10 cellular contexts compared by ENCODE assay signal in genomic region chr16:86565644-86566511, GRCh38. TPM values are rescaled to one million over a fixed set of nuclear protein-coding genes. Genes with fewer than 3 reads are reported as not detected.
DNase-seq lines count a peak whose midpoint lies in the region; ATAC-seq, FAIRE-seq and TF ChIP-seq lines count a peak whose summit lies in the region.
"Had no signal": no experiment of that assay in that cellular context is flagged by ENCODE, and none has a peak within 500 bp of the region (broad histone marks: within the 10 kb centered on the region; RNA-seq: fewer than 3 reads in every experiment).

No MANE protein-coding gene starts in this region.

- no peaks in the 10 kb centered on the region for H3K9me3 Mint-ChIP-seq in activated T-cell treated with anti-CD3 and anti-CD28 coated beads, Interleukin-2, amount 50 U/mL, for 72 hours

- no peak for DNase-seq in activated T-cell treated with anti-CD3 and anti-CD28 coated beads, Interleukin-2, amount 50 U/mL, for 72 hours
- DNase-seq in activated T-cell treated with anti-CD3 and anti-CD28 coated beads for 4 hours: no peak
- peak; percentile 70 for DNase-seq in astrocyte of the hippocampus (ENCODE audit: low read depth, low spot score)
- DNase-seq in keratinocyte (ENCODE audit: low read depth, low spot score): no peak
- no peak for DNase-seq in thoracic aorta (ENCODE audit: low spot score)
- DNase-seq in NCI-H1694 (lab: John Stamatoyannopoulos, UW): no peak

- no peak for ATAC-seq in activated T-cell treated with anti-CD3 and anti-CD28 coated beads, Interleukin-2, amount 50 U/mL, for 72 hours (replicated peaks in 1 of 2)
- ATAC-seq in thoracic aorta (ENCODE audit: insufficient number of reproducible peaks, low FRiP score, low read depth) (no peak), HG03342 (IDR thresholded peaks at IDR 0.05; ENCODE audit: unreplicated experiment) (no peak), HG03469 (IDR thresholded peaks at IDR 0.05; ENCODE audit: unreplicated experiment) (no peak)

- FAIRE-seq in keratinocyte (lab: Jason Lieb, UNC): no peak
- FAIRE-seq: colon had no signal

- peaks cover 63% of the 10 kb centered on the region for H3K27me3 Mint-ChIP-seq in activated T-cell treated with anti-CD3 and anti-CD28 coated beads, Interleukin-2, amount 50 U/mL, for 72 hours (ENCODE audit: low read depth)

- H3K4me1 Mint-ChIP-seq in activated T-cell treated with anti-CD3 and anti-CD28 coated beads, Interleukin-2, amount 50 U/mL, for 72 hours (ENCODE audit: low read depth): peaks cover 8% of the 10 kb centered on the region

- H3K27ac ChIP-seq in keratinocyte (ENCODE audit: control insufficient read depth, insufficient read depth, low read length): no peak overlapping the region
- H3K27ac ChIP-seq in thoracic aorta: peak overlapping the region; percentile 91 to 97

- no peak overlapping the region for H3K4me3 ChIP-seq in keratinocyte (ENCODE audit: control insufficient read depth in 2 of 3, extremely low read depth in 1 of 3, insufficient read depth in 2 of 3, low read depth in 1 of 3, low read length in 3 of 3)
- H3K4me3 ChIP-seq in thoracic aorta: peak overlapping the region; percentile 94

- H4K20me1 ChIP-seq in keratinocyte (ENCODE audit: control insufficient read depth, extremely low read depth, insufficient read depth, low read length): no peaks in the 10 kb centered on the region

- no peak for TF ChIP-seq CTCF in keratinocyte (optimal IDR thresholded peaks at IDR 0.05 in 1 of 3, IDR thresholded peaks at IDR 0.05 in 1 of 3, conservative IDR thresholded peaks at IDR 0.05 in 1 of 3; ENCODE audit: extremely low read depth in 1 of 3, insufficient read depth in 2 of 3, low read length in 3 of 3)
- no peak for TF ChIP-seq CTCF in thoracic aorta (IDR thresholded peaks at IDR 0.05)

- peaks cover 13% of the 10 kb centered on the region for H3K4me1 ChIP-seq in keratinocyte (ENCODE audit: control insufficient read depth, extremely low read depth, insufficient read depth, low read length)
- H3K4me1 ChIP-seq in thoracic aorta (ENCODE audit: control insufficient read depth in 1 of 2, low read depth in 2 of 2): no peaks in the 10 kb centered on the region

- H3K9me1 ChIP-seq in keratinocyte (ENCODE audit: control insufficient read depth, extremely low read depth, insufficient read depth, low read length): no peaks in the 10 kb centered on the region

- H3K9me3 ChIP-seq in keratinocyte (ENCODE audit: control insufficient read depth, low read depth, low read length) (no peaks in the 10 kb centered on the region), thoracic aorta (no peaks in the 10 kb centered on the region)
- H3K9me3 ChIP-seq: stomach had no signal

- H3K27ac Mint-ChIP-seq in activated T-cell treated with anti-CD3 and anti-CD28 coated beads, Interleukin-2, amount 50 U/mL, for 72 hours: peak overlapping the region; percentile 38

- dilution Hi-C loops in keratinocyte (cut with MboI; ENCODE audit: extremely low pct_ligation_motif_present, low sequenced_read_pairs): loop anchor here (25.0 kb wide), 1 partner anchor 696 kb away; no protein-coding TSS in a partner anchor

- H2AFZ ChIP-seq in keratinocyte (ENCODE audit: control insufficient read depth, low read length): no peak overlapping the region

- H3K4me2 ChIP-seq in keratinocyte (ENCODE audit: control insufficient read depth, extremely low read depth, insufficient read depth, low read depth, low read length): peak overlapping the region; percentile 48

- H3K36me3 Mint-ChIP-seq in activated T-cell treated with anti-CD3 and anti-CD28 coated beads, Interleukin-2, amount 50 U/mL, for 72 hours (ENCODE audit: insufficient read depth in 2 of 2): no peaks in the 10 kb centered on the region

- H3K4me3 Mint-ChIP-seq in activated T-cell treated with anti-CD3 and anti-CD28 coated beads, Interleukin-2, amount 50 U/mL, for 72 hours: peak overlapping the region in 1 of 2 donors; percentile 12

- H3K27me3 ChIP-seq in keratinocyte (ENCODE audit: control insufficient read depth, extremely low read depth, insufficient read depth, low read length) (peaks cover 74% of the 10 kb centered on the region), thoracic aorta (replicated peaks; ENCODE audit: insufficient read depth) (no peaks in the 10 kb centered on the region)

- no peak overlapping the region for H3K9ac ChIP-seq in keratinocyte (ENCODE audit: control insufficient read depth, extremely low read depth, insufficient read depth, low read length)

- H3K36me3 ChIP-seq in keratinocyte (ENCODE audit: control insufficient read depth in 2 of 2, extremely low read depth in 1 of 2, insufficient read depth in 2 of 2, low read length in 2 of 2) (no peaks in the 10 kb centered on the region), thoracic aorta (no peaks in the 10 kb centered on the region)
- H3K36me3 ChIP-seq: stomach had no signal

- no peaks in the 10 kb centered on the region for H3K79me2 ChIP-seq in keratinocyte (ENCODE audit: control insufficient read depth, insufficient read depth, low read length)

RNA-seq across cellular contexts. Expression of gene FOXC2, which starts 0.8 kb away (rescaled TPM):
- not detected for total RNA-seq in activated T-cell treated with anti-CD3 and anti-CD28 coated beads, Interleukin-2, amount 50 U/mL, for 72 hours
- polyA plus RNA-seq in keratinocyte: 0.02 TPM in 1 of 3 replicates, not detected in the others
- polyA plus RNA-seq in keratinocyte (2011; ENCODE audit: low read depth): not detected
- not detected in 2 replicates for polyA plus RNA-seq in keratinocyte (2011; cell fraction: cytosol; rRNA removed)
- polyA plus RNA-seq in keratinocyte (2011; cell fraction: nucleus; rRNA removed): 0.05 TPM in 1 of 2 replicates, not detected in the other
- polyA plus RNA-seq in keratinocyte (2012; ENCODE audit: low replicate concordance): 0.07 TPM in 1 of 2 replicates, not detected in the other
- polyA minus RNA-seq in keratinocyte: not detected in 3 replicates
- polyA minus RNA-seq in keratinocyte (2011; cell fraction: cytosol; rRNA and poly(A)+ RNA removed): not detected
- not detected in 2 replicates for polyA minus RNA-seq in keratinocyte (2011; cell fraction: nucleus; rRNA and poly(A)+ RNA removed)
- 10 to 100 TPM; 54.5 to 60.7 TPM for total RNA-seq in thoracic aorta

RNA-seq across cellular contexts. Expression of gene MTHFSD, which starts 10.8 kb away (rescaled TPM):
- total RNA-seq in activated T-cell treated with anti-CD3 and anti-CD28 coated beads, Interleukin-2, amount 50 U/mL, for 72 hours: 10 to 100 TPM; 21.2 to 22.4 TPM
- polyA plus RNA-seq in keratinocyte: 11.5 to 16.2 TPM (median 14.7 TPM) in 3 replicates
- polyA plus RNA-seq in keratinocyte (2011; ENCODE audit: low read depth): 6.9 TPM
- 6.7 and 7.5 TPM in 2 replicates for polyA plus RNA-seq in keratinocyte (2011; cell fraction: cytosol; rRNA removed)
- polyA plus RNA-seq in keratinocyte (2011; cell fraction: nucleus; rRNA removed): 56.3 and 57.2 TPM in 2 replicates
- 10.6 and 12.0 TPM in 2 replicates for polyA plus RNA-seq in keratinocyte (2012; ENCODE audit: low replicate concordance)
- 3.4 to 14.0 TPM (median 13.6 TPM) in 3 replicates for polyA minus RNA-seq in keratinocyte
- polyA minus RNA-seq in keratinocyte (2011; cell fraction: cytosol; rRNA and poly(A)+ RNA removed): 5.2 TPM
- polyA minus RNA-seq in keratinocyte (2011; cell fraction: nucleus; rRNA and poly(A)+ RNA removed): 17.8 and 25.4 TPM in 2 replicates
- 10 to 100 TPM; 25.0 to 30.8 TPM for total RNA-seq in thoracic aorta

RNA-seq across cellular contexts. Expression of gene FOXL1, which starts 12.5 kb away (rescaled TPM):
- total RNA-seq in activated T-cell treated with anti-CD3 and anti-CD28 coated beads, Interleukin-2, amount 50 U/mL, for 72 hours: under 1 TPM in 1 of 2 donors, not detected in 1; 0.07 TPM
- polyA plus RNA-seq in keratinocyte: 0.10 to 0.13 TPM (median 0.11 TPM) in 3 replicates
- 0.11 TPM for polyA plus RNA-seq in keratinocyte (2011; ENCODE audit: low read depth)
- polyA plus RNA-seq in keratinocyte (2011; cell fraction: cytosol; rRNA removed): 0.08 and 0.09 TPM in 2 replicates
- polyA plus RNA-seq in keratinocyte (2011; cell fraction: nucleus; rRNA removed): 0.13 and 0.15 TPM in 2 replicates
- polyA plus RNA-seq in keratinocyte (2012; ENCODE audit: low replicate concordance): 0.11 and 0.24 TPM in 2 replicates
- polyA minus RNA-seq in keratinocyte: 0.07 TPM in 1 of 3 replicates, not detected in the others
- polyA minus RNA-seq in keratinocyte (2011; cell fraction: cytosol; rRNA and poly(A)+ RNA removed): not detected
- 0.11 and 0.23 TPM in 2 replicates for polyA minus RNA-seq in keratinocyte (2011; cell fraction: nucleus; rRNA and poly(A)+ RNA removed)
- total RNA-seq in thoracic aorta: 10 to 100 TPM; 52.1 to 52.8 TPM

RNA-seq across cellular contexts. Expression of gene FOXF1, which starts 55.6 kb away (rescaled TPM):
- not detected for total RNA-seq in activated T-cell treated with anti-CD3 and anti-CD28 coated beads, Interleukin-2, amount 50 U/mL, for 72 hours
- not detected in 3 replicates for polyA plus RNA-seq in keratinocyte
- polyA plus RNA-seq in keratinocyte (2011; ENCODE audit: low read depth): not detected
- polyA plus RNA-seq in keratinocyte (2011; cell fraction: cytosol; rRNA removed): not detected in 2 replicates
- polyA plus RNA-seq in keratinocyte (2011; cell fraction: nucleus; rRNA removed): not detected in 2 replicates
- polyA plus RNA-seq in keratinocyte (2012; ENCODE audit: low replicate concordance): not detected in 2 replicates
- polyA minus RNA-seq in keratinocyte: not detected in 3 replicates
- polyA minus RNA-seq in keratinocyte (2011; cell fraction: cytosol; rRNA and poly(A)+ RNA removed): not detected
- polyA minus RNA-seq in keratinocyte (2011; cell fraction: nucleus; rRNA and poly(A)+ RNA removed): not detected in 2 replicates
- 1 to 10 TPM in 1 of 2 donors, not detected in 1; 4.1 TPM for total RNA-seq in thoracic aorta

Comparison
In these comparisons a context has a peak if more than half of its experiments do, and no peak if none do; other contexts are left out.
1. RNA of gene FOXC2, which starts 0.8 kb away (total RNA-seq): 54.5 to 60.7 TPM in thoracic aorta; not detected in activated T-cell treated with anti-CD3 and anti-CD28 coated beads, Interleukin-2, amount 50 U/mL, for 72 hours; every median in the first group is over 10 times any median in the second.
2. RNA of gene FOXL1, which starts 12.5 kb away (total RNA-seq): 52.1 to 52.8 TPM in thoracic aorta; 0.07 TPM in activated T-cell treated with anti-CD3 and anti-CD28 coated beads, Interleukin-2, amount 50 U/mL, for 72 hours; every median in the first group is over 10 times any median in the second.